In the genomic region with DNA sequence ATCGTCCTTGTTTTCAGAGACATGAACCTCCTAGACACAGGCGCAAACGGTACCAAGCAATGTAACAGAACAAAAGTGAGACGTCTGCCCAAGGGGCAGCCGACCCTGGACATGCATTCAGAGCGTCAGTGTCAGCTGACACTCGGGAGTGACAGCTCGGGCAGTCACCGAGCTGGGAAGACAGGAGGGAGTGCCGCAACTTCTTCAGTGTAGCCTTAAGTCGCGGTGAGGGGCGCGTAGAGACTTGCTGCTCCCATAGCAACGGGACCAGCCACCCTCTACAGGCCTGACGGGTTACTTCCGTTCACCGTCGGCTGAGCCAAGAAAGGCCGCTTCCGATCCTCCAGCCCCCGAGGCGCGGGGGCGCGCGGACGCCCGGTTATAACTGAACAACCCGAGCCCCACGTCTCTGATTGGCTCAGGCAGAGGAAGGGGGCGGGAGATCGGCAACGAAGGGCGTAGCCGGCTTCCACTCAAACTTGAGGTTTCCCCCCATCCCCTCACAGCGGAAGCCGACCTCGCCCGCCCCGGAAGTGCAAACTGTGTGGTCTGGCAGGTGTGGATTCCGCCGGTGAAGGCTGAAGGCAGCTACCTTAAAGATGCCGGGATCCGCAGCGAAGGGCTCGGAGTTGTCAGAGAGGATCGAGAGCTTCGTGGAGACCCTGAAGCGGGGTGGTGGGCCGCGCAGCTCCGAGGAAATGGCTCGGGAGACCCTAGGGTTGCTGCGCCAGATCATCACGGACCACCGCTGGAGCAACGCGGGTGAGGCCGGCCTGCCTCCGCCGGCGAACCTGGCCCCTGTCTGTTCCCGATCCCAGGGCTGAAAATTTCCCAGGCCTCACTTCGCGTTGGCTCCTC, we compare ENCODE assay signal across 7 cellular contexts. TPM values are rescaled to one million over a fixed set of nuclear protein-coding genes. Genes with fewer than 3 reads are reported as not detected.
A peak's percentile ranks its signal among the peaks of the same experiment; 100 is the strongest.
DNase-seq lines count a peak whose midpoint lies in the region; ATAC-seq, FAIRE-seq and TF ChIP-seq lines count a peak whose summit lies in the region.

EIF2B2 (plus strand) TSS at position 530 of the 858 bp plus-strand sequence; CDS start at position 600, 70 bp downstream.

- DNase-seq in GM18507 (ENCODE audit: extremely low spot score, insufficient read length, low read depth) = peak; percentile 89
- DNase-seq in NCI-H2029 treated with DMSO at 0.1 percent for 48 hours (lab: John Stamatoyannopoulos, UW) = peak; percentile 26
- peak; percentile 97 for DNase-seq in T-helper 9 cell
- DNase-seq in astrocyte of the cerebellum (ENCODE audit: low read depth) = peak; percentile 86
- peak; percentile 96 for DNase-seq in hepatic stellate cell (ENCODE audit: low spot score)
- peak; percentile 92 for DNase-seq in renal cortical epithelial cell (ENCODE audit: low read depth)

- in situ Hi-C loops in astrocyte of the cerebellum (cut with HindIII; ENCODE audit: low sequenced_read_pairs) = no loop called here

- peak; percentile 97 for FAIRE-seq in GM18507 (lab: Jason Lieb, UNC)

- TF ChIP-seq CTCF in astrocyte of the cerebellum (IDR thresholded peaks at IDR 0.05; ENCODE audit: low read depth, low read length, missing control alignments) = no peak

- ATAC-seq in HG02981 (IDR thresholded peaks at IDR 0.05; ENCODE audit: unreplicated experiment) = peak; percentile 94

- H3K4me3 ChIP-seq in astrocyte of the cerebellum (ENCODE audit: low read depth, low read length) = peak within 1 kb of the TSS; percentile 82

RNA-seq across cellular contexts. Expression of gene EIF2B2, which starts in this region (rescaled TPM):
- total RNA-seq in renal cortical epithelial cell = 54.4 and 62.9 TPM in 2 replicates

Comparison
In these comparisons a context has a peak if more than half of its experiments do, and no peak if none do; other contexts are left out.
1. Peak in every context shown above with its lines: DNase-seq, ATAC-seq and H3K4me3 ChIP-seq.
2. DNase-seq: peak in every context shown above with its lines; median percentile 97 in T-helper 9 cell; 96 in hepatic stellate cell; 92 in renal cortical epithelial cell; 89 in GM18507; 86 in astrocyte of the cerebellum; 26 in NCI-H2029 treated with DMSO at 0.1 percent for 48 hours.